In genomic region chr1:235259133-235259778, GRCh38 we compare ENCODE assay signal across 1 cellular context.
TF ChIP-seq lines count a peak whose summit lies in the region.

No MANE protein-coding gene starts in this region.

TF ChIP-seq in SK-N-SH treated with all-trans-retinoic acid at 6 μM for 48 hours, 23 proteins besides CTCF, POLR2A, EP300 and RAD21 (continued from another document):
- no peak for TF ChIP-seq TSHZ2 (CRISPR knock-in tag; IDR thresholded peaks at IDR 0.05)
- TF ChIP-seq ZNF565 (CRISPR knock-in tag; conservative IDR thresholded peaks at IDR 0.05; ENCODE audit: low read depth), result no peak
- TF ChIP-seq TCF4 (CRISPR knock-in tag; IDR thresholded peaks at IDR 0.05; ENCODE audit: borderline replicate concordance), result no peak
- no peak for TF ChIP-seq PATZ1 (CRISPR knock-in tag; IDR thresholded peaks at IDR 0.05; ENCODE audit: borderline replicate concordance)
